15 cellular contexts compared by ENCODE assay signal in the genomic region with DNA sequence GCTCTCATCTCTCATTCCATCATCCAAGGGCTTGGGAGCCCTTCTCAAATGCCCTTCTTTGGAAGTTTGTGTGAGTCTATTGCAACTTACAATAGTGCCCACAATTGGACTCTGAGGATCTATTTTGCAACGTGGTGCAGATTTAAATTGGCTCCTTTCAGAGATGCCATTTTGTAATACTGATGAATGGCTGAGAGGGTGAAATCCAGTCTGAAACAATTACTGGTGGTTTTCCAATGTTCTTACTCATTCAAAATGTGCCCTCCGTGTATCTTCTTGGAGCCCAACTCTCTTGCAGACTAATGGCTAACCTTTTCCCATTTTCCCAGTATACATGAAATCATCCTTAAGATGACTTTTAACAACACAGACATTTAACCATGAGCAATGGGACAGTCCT. TPM values are rescaled to one million over a fixed set of nuclear protein-coding genes. Genes with fewer than 3 reads are reported as not detected.
DNase-seq lines count a peak whose midpoint lies in the region; ATAC-seq and TF ChIP-seq lines count a peak whose summit lies in the region.
"Had no signal": no experiment of that assay in that cellular context is flagged by ENCODE, and none has a peak within 500 bp of the region (broad histone marks: within the 10 kb centered on the region; RNA-seq: fewer than 3 reads in every experiment).

No MANE protein-coding gene starts in this region.

- H2BK5ac ChIP-seq in trophoblast cell (ENCODE audit: low read depth, low read length, poor library complexity), result no peak overlapping the region

- no peak overlapping the region for H3K23ac ChIP-seq in trophoblast cell (ENCODE audit: low read length)

- no peak overlapping the region for H3K9ac ChIP-seq in trophoblast cell (ENCODE audit: low read length)

- BruUV-seq in MCF 10A (replicated peaks; lab: Mats Ljungman, UMichigan), result no TSS peak

- H3K27ac ChIP-seq in trophoblast cell (ENCODE audit: low read depth, low read length), result no peak overlapping the region

- peak overlapping the region; percentile 43 for H3K4me3 Mint-ChIP-seq in MCF 10A (ENCODE audit: unreplicated experiment)
- H3K4me3 Mint-ChIP-seq in type B pancreatic cell, result peak overlapping the region; percentile 72
- H3K4me3 Mint-ChIP-seq: naive thymus-derived CD4-positive, alpha-beta T cell had no signal

- CTCF ChIA-PET in MCF 10A (lab: Yijun Ruan, JAX), result interaction anchor here (0.5 to 14.6 kb wide), 10 partner anchors 9 to 301 kb away, joined by 3 to 121 read pairs (median 4); no protein-coding TSS in a partner anchor

- H3K4me2 ChIP-seq in trophoblast cell (ENCODE audit: low read length), result no peak overlapping the region

- no peak overlapping the region for H2AK5ac ChIP-seq in trophoblast cell (ENCODE audit: low read length)

- no peaks in the 10 kb centered on the region for H3K9me3 Mint-ChIP-seq in MCF 10A (ENCODE audit: unreplicated experiment)
- peaks cover 7% of the 10 kb centered on the region for H3K9me3 Mint-ChIP-seq in type B pancreatic cell

- no peaks in the 10 kb centered on the region for H3K27me3 Mint-ChIP-seq in MCF 10A (ENCODE audit: insufficient read depth, unreplicated experiment)
- H3K27me3 Mint-ChIP-seq in type B pancreatic cell, result no peaks in the 10 kb centered on the region

- TF ChIP-seq CTCF in MCF 10A (IDR thresholded peaks at IDR 0.05; ENCODE audit: unreplicated experiment), result no peak
- TF ChIP-seq CTCF in type B pancreatic cell (conservative IDR thresholded peaks at IDR 0.05), result no peak

- peak; percentile 6 to 17 for ATAC-seq in left cardiac atrium
- ATAC-seq: naive thymus-derived CD4-positive, alpha-beta T cell had no signal

- POLR2A ChIA-PET in MCF 10A (lab: Yijun Ruan, JAX), result interaction anchor here (0.7 to 18.0 kb wide), 7 partner anchors 9 to 416 kb away, joined by 3 to 710 read pairs (median 4); no protein-coding TSS in a partner anchor

- no peak overlapping the region for H2BK120ac ChIP-seq in trophoblast cell (ENCODE audit: insufficient read depth, low read length, poor library complexity)

- H3K4ac ChIP-seq in trophoblast cell (ENCODE audit: low read depth, low read length), result peak overlapping the region; percentile 25

- no peak overlapping the region for H2BK12ac ChIP-seq in trophoblast cell (ENCODE audit: low read length)

- H3K27me3 ChIP-seq in trophoblast cell (ENCODE audit: insufficient read depth, low read length), result no peaks in the 10 kb centered on the region

- no peak overlapping the region for H3K14ac ChIP-seq in trophoblast cell (ENCODE audit: low read length)

- H3K36me3 Mint-ChIP-seq in MCF 10A (ENCODE audit: insufficient read depth, unreplicated experiment) (peaks cover 5% of the 10 kb centered on the region), type B pancreatic cell (peaks cover 53% of the 10 kb centered on the region)

- H3K79me1 ChIP-seq in trophoblast cell (ENCODE audit: low read length), result peaks cover 7% of the 10 kb centered on the region

- H3K4me3 ChIP-seq in trophoblast cell (ENCODE audit: low read depth, low read length), result no peak overlapping the region

- H3K4me1 Mint-ChIP-seq in MCF 10A (ENCODE audit: insufficient read depth, unreplicated experiment) (peaks cover 52% of the 10 kb centered on the region), type B pancreatic cell (ENCODE audit: unreplicated experiment) (peaks cover 57% of the 10 kb centered on the region)

- peaks cover 16% of the 10 kb centered on the region for H3K79me2 ChIP-seq in trophoblast cell (ENCODE audit: control insufficient read depth, insufficient read depth, low read length, poor library complexity)

- H3K27ac Mint-ChIP-seq in MCF 10A (ENCODE audit: low read depth, unreplicated experiment), result peak overlapping the region; percentile 73
- no peak overlapping the region for H3K27ac Mint-ChIP-seq in type B pancreatic cell
- H3K27ac Mint-ChIP-seq: naive thymus-derived CD4-positive, alpha-beta T cell had no signal

- peaks cover 9 to 10% of the 10 kb centered on the region in 2 experiments for H3K4me1 ChIP-seq in trophoblast cell (ENCODE audit: control insufficient read depth in 1 of 2, insufficient read depth in 2 of 2, low read length in 2 of 2)

- peak; percentile 60 for DNase-seq in MCF 10A (ENCODE audit: unreplicated experiment)
- no peak for DNase-seq in left cardiac atrium
- no peak for DNase-seq in trophoblast cell
- no peak for DNase-seq in type B pancreatic cell (ENCODE audit: extremely low spot score, unreplicated experiment)
- DNase-seq in DMS 273 (lab: John Stamatoyannopoulos, UW; ENCODE audit: unreplicated experiment), result no peak
- DNase-seq in NCI-H1436 treated with DMSO at 0.1 percent for 48 hours (lab: John Stamatoyannopoulos, UW), result no peak
- DNase-seq in C1 segment of cervical spinal cord (lab: John Stamatoyannopoulos, UW), result no peak
- no peak for DNase-seq in NCI-H748 treated with DMSO at 0.1 percent for 48 hours (lab: John Stamatoyannopoulos, UW)
- DNase-seq: activated T-cell treated with anti-CD3 and anti-CD28 coated beads for 4 hours; amygdala; Calu3; naive thymus-derived CD4-positive, alpha-beta T cell; NCI-H1417 treated with DMSO at 0.1 percent for 48 hours; NCI-H526 treated with DMSO at 0.1 percent for 48 hours; stimulated activated naive CD4-positive, alpha-beta T cell had no signal

- H4K12ac ChIP-seq in trophoblast cell (ENCODE audit: low read depth, low read length), result no peak overlapping the region

- H3K9me3 ChIP-seq in trophoblast cell (ENCODE audit: insufficient read depth, low read depth, low read length), result no peaks in the 10 kb centered on the region

- no CpG with 5 or more reads among the region's 2 CpGs for WGBS in trophoblast cell (ENCODE audit: extremely low coverage, insufficient coverage, insufficient read length)

- intact Hi-C loops in MCF 10A (cut with micrococcal nuclease), result loop anchor here (10.0 kb wide), 2 partner anchors 176 to 426 kb away; no protein-coding TSS in a partner anchor
- intact Hi-C loops in left cardiac atrium (cut with DNase I), result loop anchor here (10.0 kb wide), 2 partner anchors 56 to 194 kb away; no protein-coding TSS in a partner anchor

- H4K91ac ChIP-seq in trophoblast cell (ENCODE audit: low read depth, low read length), result no peak overlapping the region

- H4K8ac ChIP-seq in trophoblast cell (ENCODE audit: low read depth, low read length), result no peak overlapping the region

- H3K36me3 ChIP-seq in trophoblast cell (ENCODE audit: control insufficient read depth in 1 of 2, insufficient read depth in 2 of 2, low read length in 2 of 2), result peaks cover 0 to 3% of the 10 kb centered on the region in 2 experiments

- no peak overlapping the region for H2AFZ ChIP-seq in trophoblast cell (ENCODE audit: insufficient read depth, low read length, poor library complexity)

- H3K18ac ChIP-seq in trophoblast cell (ENCODE audit: low read length), result no peak overlapping the region

RNA-seq across cellular contexts. Expression of a gene that starts 6.1 kb away (rescaled TPM):
- total RNA-seq in MCF 10A (2022) (45.7 and 47.2 TPM in 2 replicates), left cardiac atrium (10 to 100 TPM; 18.6 to 29.3 TPM), type B pancreatic cell (ENCODE audit: low replicate concordance) (124 and 129 TPM in 2 replicates)
- polyA plus RNA-seq in trophoblast cell (2013), result 20.2 and 22.5 TPM in 2 replicates
